Comparison of ENCODE assay signal across 1 cellular context in genomic region chr2:223944704-223945531, GRCh38.
TF ChIP-seq lines count a peak whose summit lies in the region.

Gene WDFY1, minus strand, starts transcription at chr2:223945335. Its CDS starts 51 bp downstream, at chr2:223945284.

TF ChIP-seq in GM12878, 131 proteins besides CTCF, POLR2A, EP300 and RAD21 (continued from another document and continues in another):
- TF ChIP-seq E2F4 (IDR thresholded peaks at IDR 0.05; ENCODE audit: low read depth, low read length) = no peak
- TF ChIP-seq BMI1 (IDR thresholded peaks at IDR 0.05; ENCODE audit: borderline replicate concordance) = peak; percentile 16; the same call in 1 of the 2 replicates
- TF ChIP-seq ZNF217 (IDR thresholded peaks at IDR 0.05) = peak; percentile 49; the same call in 1 of the 2 replicates
- TF ChIP-seq FOXK2 (IDR thresholded peaks at IDR 0.05) = no peak
- TF ChIP-seq SREBF2 (IDR thresholded peaks at IDR 0.05; ENCODE audit: low read length) = no peak
- peak; percentile 57 for TF ChIP-seq RELA (IDR thresholded peaks at IDR 0.05; ENCODE audit: borderline replicate concordance, partially characterized antibody)
- TF ChIP-seq ZBTB4 (CRISPR knock-in tag; IDR thresholded peaks at IDR 0.05) = no peak
- no peak for TF ChIP-seq CEBPB (IDR thresholded peaks at IDR 0.05; ENCODE audit: borderline replicate concordance in 1 of 2, low read depth in 2 of 2, low read length in 2 of 2)
- 0 out of 2 replicates have a peak, but pooled peaks have one; percentile 18 for TF ChIP-seq TBL1XR1 (IDR thresholded peaks at IDR 0.05; ENCODE audit: low read depth, low read length)
- TF ChIP-seq FOS (IDR thresholded peaks at IDR 0.05; ENCODE audit: borderline replicate concordance, extremely low read depth, insufficient read length) = no peak
- no peak for TF ChIP-seq NR2C2 (IDR thresholded peaks at IDR 0.05; ENCODE audit: borderline replicate concordance, control insufficient read depth, insufficient read length, low read depth)
- no peak for TF ChIP-seq SUPT20H (IDR thresholded peaks at IDR 0.05; ENCODE audit: borderline replicate concordance, control insufficient read depth, low read depth, low read length)
- no peak for TF ChIP-seq GABPA (IDR thresholded peaks at IDR 0.05; ENCODE audit: low read depth)
- no peak for TF ChIP-seq ATF3 (IDR thresholded peaks at IDR 0.05; ENCODE audit: borderline replicate concordance, extremely low read depth, low read depth, low read length)
- TF ChIP-seq IRF3 (IDR thresholded peaks at IDR 0.05) = no peak
- no peak for TF ChIP-seq SUZ12 (IDR thresholded peaks at IDR 0.05; ENCODE audit: unreplicated experiment)
- TF ChIP-seq CREM (IDR thresholded peaks at IDR 0.05; ENCODE audit: low read depth) = peak; percentile 52; the same call in 1 of the 2 replicates
- TF ChIP-seq IRF4 (IDR thresholded peaks at IDR 0.05; ENCODE audit: low read depth, low read length) = no peak
- TF ChIP-seq BCL11A (IDR thresholded peaks at IDR 0.05; ENCODE audit: low read depth, low read length) = no peak
- peak; percentile 75; the same call in 1 of the 2 replicates for TF ChIP-seq ZSCAN29 (IDR thresholded peaks at IDR 0.05)
- TF ChIP-seq EGR1 (IDR thresholded peaks at IDR 0.05; ENCODE audit: borderline replicate concordance in 1 of 2, low read depth in 2 of 2, low read length in 2 of 2) = peak in 1 of 2 experiments; percentile 65; a peak in 2 of 3 replicates
- TF ChIP-seq BCLAF1 (IDR thresholded peaks at IDR 0.05) = no peak
- no peak for TF ChIP-seq CUX1 (IDR thresholded peaks at IDR 0.05; ENCODE audit: insufficient replicate concordance, low read depth, low read length)
- no peak for TF ChIP-seq ESRRA (IDR thresholded peaks at IDR 0.05; ENCODE audit: low read length)
- TF ChIP-seq YBX1 (IDR thresholded peaks at IDR 0.05) = no peak
- no peak; the same call in 1 of the 2 replicates for TF ChIP-seq ZNF207 (IDR thresholded peaks at IDR 0.05; ENCODE audit: borderline replicate concordance)
- TF ChIP-seq ETV6 (conservative IDR thresholded peaks at IDR 0.05 in 1 of 2, IDR thresholded peaks at IDR 0.05 in 1 of 2; ENCODE audit: borderline replicate concordance in 1 of 2, low read depth in 1 of 2) = no peak
- peak; percentile 22; the same call in 1 of the 2 replicates for TF ChIP-seq CBFB (IDR thresholded peaks at IDR 0.05; ENCODE audit: low read depth)
- peak; percentile 58; the same call in 1 of the 2 replicates for TF ChIP-seq TCF12 (IDR thresholded peaks at IDR 0.05; ENCODE audit: low read depth, low read length)
- TF ChIP-seq YY1 (IDR thresholded peaks at IDR 0.05; ENCODE audit: low read depth, low read length) = peak; percentile 95
- TF ChIP-seq ZBTB40 (IDR thresholded peaks at IDR 0.05; ENCODE audit: borderline replicate concordance) = peak; percentile 85
- peak; percentile 57 for TF ChIP-seq RUNX3 (IDR thresholded peaks at IDR 0.05; ENCODE audit: low read length)
- TF ChIP-seq PAX5 (IDR thresholded peaks at IDR 0.05; ENCODE audit: borderline replicate concordance, low read depth, low read length) = peak; percentile 43; the same call in 1 of the 2 replicates
- TF ChIP-seq NR2C1 (IDR thresholded peaks at IDR 0.05) = 0 out of 2 replicates have a peak, but pooled peaks have one; percentile 11
- no peak for TF ChIP-seq HDGF (IDR thresholded peaks at IDR 0.05)
- no peak for TF ChIP-seq MYB (IDR thresholded peaks at IDR 0.05; ENCODE audit: borderline replicate concordance, low read depth, low read length)
- no peak for TF ChIP-seq RCOR1 (conservative IDR thresholded peaks at IDR 0.05; ENCODE audit: low read depth, low read length)
- no peak for TF ChIP-seq ZNF622 (IDR thresholded peaks at IDR 0.05)
- 0 out of 2 replicates have a peak, but pooled peaks have one; percentile 65 for TF ChIP-seq STAT1 (conservative IDR thresholded peaks at IDR 0.05)
- peak; percentile 42; the same call in 1 of the 2 replicates for TF ChIP-seq NBN (IDR thresholded peaks at IDR 0.05)
- TF ChIP-seq PBX3 (IDR thresholded peaks at IDR 0.05; ENCODE audit: insufficient replicate concordance, low read depth, low read length) = peak; percentile 71
- TF ChIP-seq MYC (IDR thresholded peaks at IDR 0.05; ENCODE audit: insufficient read depth, insufficient read length, insufficient replicate concordance, low read length, severe bottlenecking) = peak; percentile 49
- TF ChIP-seq SIX5 (IDR thresholded peaks at IDR 0.05; ENCODE audit: low read depth, low read length, severe bottlenecking) = no peak
- TF ChIP-seq NFXL1 (IDR thresholded peaks at IDR 0.05; ENCODE audit: borderline replicate concordance) = no peak
- peak; percentile 67; the same call in 1 of the 3 replicates for TF ChIP-seq POU2F2 (IDR thresholded peaks at IDR 0.05; ENCODE audit: borderline replicate concordance, low read depth, low read length)
